In the genomic region with DNA sequence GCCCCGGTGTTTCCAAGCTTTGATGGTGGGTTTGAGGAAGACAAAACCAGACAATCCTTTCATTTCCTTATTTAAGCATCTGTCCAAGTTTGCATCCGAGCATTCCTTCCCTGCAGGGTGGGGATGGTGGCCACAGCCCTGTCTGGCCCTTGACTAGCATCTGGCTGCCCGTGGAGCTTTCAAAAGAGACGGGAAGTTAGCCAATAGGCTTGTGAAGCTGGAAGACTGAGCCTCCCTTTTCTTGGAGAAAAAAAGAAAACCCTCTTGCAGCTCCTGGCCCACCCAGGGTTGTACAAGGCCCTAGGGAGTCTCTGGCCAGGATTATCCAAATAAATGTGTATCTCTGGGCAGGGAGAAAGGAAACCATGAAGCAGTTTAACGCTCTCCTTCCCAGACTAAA, we compare ENCODE assay signal across 10 cellular contexts.
DNase-seq lines count a peak whose midpoint lies in the region; ATAC-seq and TF ChIP-seq lines count a peak whose summit lies in the region.
"Had no signal": no experiment of that assay in that cellular context is flagged by ENCODE, and none has a peak within 500 bp of the region (broad histone marks: within the 10 kb centered on the region; RNA-seq: fewer than 3 reads in every experiment).

No MANE protein-coding gene starts in this region.

- H2BK15ac ChIP-seq in neuronal stem cell (ENCODE audit: low read length) = no peak overlapping the region

- no peak overlapping the region for H2AK5ac ChIP-seq in neuronal stem cell (ENCODE audit: low read depth, low read length)

- H2AFZ ChIP-seq in ACC112 (ENCODE audit: low read length, unreplicated experiment) (peak overlapping the region; percentile 64), neuronal stem cell (ENCODE audit: low read length) (peak overlapping the region; percentile 7)

- H3K4ac ChIP-seq in neuronal stem cell (ENCODE audit: low read length) = no peak overlapping the region

- no peaks in the 10 kb centered on the region for H3K9me3 ChIP-seq in esophagus muscularis mucosa
- no peaks in the 10 kb centered on the region for H3K9me3 ChIP-seq in neuronal stem cell (replicated peaks in 1 of 2; ENCODE audit: control insufficient read depth in 2 of 2, insufficient read depth in 1 of 2, low read depth in 1 of 2, low read length in 2 of 2)

- peaks cover 4% of the 10 kb centered on the region; the same call in 1 of the 2 replicates for H3K36me3 ChIP-seq in ACC112 (ENCODE audit: insufficient read depth, low read length)
- H3K36me3 ChIP-seq in esophagus muscularis mucosa = no peaks in the 10 kb centered on the region
- H3K36me3 ChIP-seq in neuronal stem cell (replicated peaks in 1 of 2; ENCODE audit: control insufficient read depth in 2 of 2, insufficient read depth in 2 of 2, low read length in 2 of 2) = peaks cover 0 to 3% of the 10 kb centered on the region in 2 donors

- H3K23ac ChIP-seq in neuronal stem cell (ENCODE audit: low read depth, low read length, poor library complexity) = no peak overlapping the region

- H3K27ac ChIP-seq in ACC112 (ENCODE audit: low read depth, low read length) = peak overlapping the region; percentile 73
- H3K27ac ChIP-seq in esophagus muscularis mucosa (replicated peaks in 1 of 4) = peak overlapping the region; percentile 68 to 77 (median 73)
- no peak overlapping the region for H3K27ac ChIP-seq in neuronal stem cell (replicated peaks; ENCODE audit: low read length)
- H3K27ac ChIP-seq: KMS-11 had no signal

- H3K4me3 ChIP-seq in ACC112 (ENCODE audit: low read depth, low read length) (0 out of 2 replicates have a peak overlapping the region, but pooled peaks have one; percentile 13), esophagus muscularis mucosa (no peak overlapping the region), neuronal stem cell (ENCODE audit: low read length in 2 of 2) (peak overlapping the region in 1 of 2 donors; percentile 59)

- no peak overlapping the region for H3K14ac ChIP-seq in neuronal stem cell (ENCODE audit: low read length)

- no peak overlapping the region for H2BK120ac ChIP-seq in neuronal stem cell (ENCODE audit: low read depth, low read length)

- H3K4me1 ChIP-seq in ACC112 (ENCODE audit: control insufficient read depth, insufficient read depth, low read length, unreplicated experiment) (peaks cover 69% of the 10 kb centered on the region), esophagus muscularis mucosa (peaks cover 40 to 82% (median 73%) of the 10 kb centered on the region in 4 donors), neuronal stem cell (ENCODE audit: control insufficient read depth in 2 of 2, insufficient read depth in 1 of 2, low read depth in 1 of 2, low read length in 2 of 2) (peaks cover 0 to 1% of the 10 kb centered on the region in 2 donors)

- no peak overlapping the region for H3K9ac ChIP-seq in neuronal stem cell (ENCODE audit: low read depth, low read length, poor library complexity)
- H3K9ac ChIP-seq: KMS-11 had no signal

- ATAC-seq in GM21619 (IDR thresholded peaks at IDR 0.05; ENCODE audit: unreplicated experiment) = no peak
- ATAC-seq in GM18858 (IDR thresholded peaks at IDR 0.05; ENCODE audit: unreplicated experiment) = no peak

- TF ChIP-seq CTCF in esophagus muscularis mucosa (IDR thresholded peaks at IDR 0.05) = no peak

- no peak overlapping the region for H3K18ac ChIP-seq in neuronal stem cell (ENCODE audit: low read length)

- peaks cover 22% of the 10 kb centered on the region for H3K79me2 ChIP-seq in ACC112 (ENCODE audit: control insufficient read depth, insufficient read depth, low read length, unreplicated experiment)

- H4K91ac ChIP-seq in neuronal stem cell (ENCODE audit: low read depth, low read length, poor library complexity) = no peak overlapping the region

- H3K27me3 ChIP-seq in ACC112 (ENCODE audit: insufficient read depth, low read length) (no peaks in the 10 kb centered on the region), esophagus muscularis mucosa (no peaks in the 10 kb centered on the region), neuronal stem cell (ENCODE audit: control insufficient read depth in 3 of 3, insufficient read depth in 3 of 3, low read depth in 1 of 3, low read length in 3 of 3) (no peaks in the 10 kb centered on the region)

- WGBS in esophagus muscularis mucosa = 29% methylated on average over 5 of the region's 5 CpGs
- no CpG with 5 or more reads among the region's 5 CpGs for WGBS in neuronal stem cell (ENCODE audit: extremely low coverage in 2 of 2, insufficient read length in 2 of 2, insufficient replicate concordance in 1 of 2), 2 donors

- TF ChIP-seq POLR2A in esophagus muscularis mucosa (IDR thresholded peaks at IDR 0.05; ENCODE audit: low read depth) = no peak

- no peak overlapping the region for H2BK12ac ChIP-seq in neuronal stem cell (ENCODE audit: low read length)

- no peak overlapping the region for H4K8ac ChIP-seq in neuronal stem cell (ENCODE audit: low read depth, low read length)

- peak; percentile 87 for DNase-seq in MV-4-11 (lab: John Stamatoyannopoulos, UW)
- no peak for DNase-seq in esophagus muscularis mucosa (ENCODE audit: extremely low spot score)
- DNase-seq in neuronal stem cell (ENCODE audit: low spot score) = no peak
- DNase-seq in HuH-7 (ENCODE audit: low spot score) = no peak
- no peak for DNase-seq in NCI-H1048 (lab: John Stamatoyannopoulos, UW)
- DNase-seq: activated effector memory CD4-positive, alpha-beta T cell treated with anti-CD3 and anti-CD28 coated beads, Interleukin-2, amount 50 U/mL, for 16 hours had no signal

- intact Hi-C loops in esophagus muscularis mucosa (cut with DNase I) = no loop called here

- no peak overlapping the region for H2BK5ac ChIP-seq in neuronal stem cell (ENCODE audit: low read length)

- H3K79me1 ChIP-seq in neuronal stem cell (ENCODE audit: low read depth, low read length) = no peaks in the 10 kb centered on the region

- no peak for TF ChIP-seq EP300 in esophagus muscularis mucosa (IDR thresholded peaks at IDR 0.05)

- H3K4me2 ChIP-seq in neuronal stem cell (ENCODE audit: insufficient read depth, low read length, poor library complexity, severe bottlenecking) = no peak overlapping the region
- H3K4me2 ChIP-seq: KMS-11 had no signal
